Comparison of ENCODE assay signal across 12 cellular contexts in genomic region chr6:75747371-75747984, GRCh38. TPM values are rescaled to one million over a fixed set of nuclear protein-coding genes. Genes with fewer than 3 reads are reported as not detected.
DNase-seq lines count a peak whose midpoint lies in the region; ATAC-seq and TF ChIP-seq lines count a peak whose summit lies in the region.
"Had no signal": no experiment of that assay in that cellular context is flagged by ENCODE, and none has a peak within 500 bp of the region (broad histone marks: within the 10 kb centered on the region; RNA-seq: fewer than 3 reads in every experiment).

No MANE protein-coding gene starts in this region.

- no peak for TF ChIP-seq RAD21 in HCT116 (IDR thresholded peaks at IDR 0.05; ENCODE audit: low read depth)

- no peaks in the 10 kb centered on the region for H4K20me1 ChIP-seq in HCT116 (ENCODE audit: insufficient read depth)

- H3K9ac ChIP-seq in HCT116 (ENCODE audit: low read length), result no peak overlapping the region; the same call in 1 of the 2 replicates

- peaks cover 31% of the 10 kb centered on the region for H3K79me2 ChIP-seq in HCT116 (ENCODE audit: insufficient read depth, low read length)

- intact Hi-C loops in HCT116 (cut with micrococcal nuclease), result no loop called here
- intact Hi-C loops in mucosa of descending colon (cut with DNase I, micrococcal nuclease), result no loop called here

- H3K9me3 ChIP-seq in CD4-positive, CD25-positive, alpha-beta regulatory T cell (ENCODE audit: control insufficient read depth in 2 of 2, low read length in 2 of 2), result no peaks in the 10 kb centered on the region
- H3K9me3 ChIP-seq in HCT116 (ENCODE audit: control insufficient read depth in 1 of 2, insufficient read depth in 1 of 2, low read depth in 1 of 2, low read length in 2 of 2), result no peaks in the 10 kb centered on the region
- no peaks in the 10 kb centered on the region for H3K9me3 ChIP-seq in mucosa of descending colon
- no peaks in the 10 kb centered on the region for H3K9me3 ChIP-seq in T-helper 17 cell (ENCODE audit: control insufficient read depth, low read length, poor library complexity, severe bottlenecking)

- ATAC-seq in CD4-positive, CD25-positive, alpha-beta regulatory T cell (ENCODE audit: low read depth in 2 of 2), result no peak
- no peak for ATAC-seq in HCT116
- ATAC-seq in activated T-helper 17 cell treated with anti-CD3 and anti-CD28 coated beads, Interleukin-2, amount 50 U/mL, for 72 hours (replicated peaks), result no peak
- peak; percentile 26 for ATAC-seq in mucosa of descending colon
- ATAC-seq in HG02973 (IDR thresholded peaks at IDR 0.05; ENCODE audit: unreplicated experiment), result no peak
- ATAC-seq in T-helper 17 cell, result no peak
- ATAC-seq: stimulated activated memory B cell treated with anti-CD40 and anti-IgM and Interleukin-4, amounts not matched to agents 10 μg/mL and 1 μg/mL and 100 μg/mL, for 72 hours had no signal

- H3K36me3 ChIP-seq in CD4-positive, CD25-positive, alpha-beta regulatory T cell (ENCODE audit: control insufficient read depth, insufficient read depth, low read length), result no peaks in the 10 kb centered on the region
- no peaks in the 10 kb centered on the region for H3K36me3 ChIP-seq in HCT116 (ENCODE audit: control insufficient read depth in 1 of 2, insufficient read depth in 2 of 2, low read length in 2 of 2)
- no peaks in the 10 kb centered on the region for H3K36me3 ChIP-seq in mucosa of descending colon (ENCODE audit: low read depth)

- no peak overlapping the region for H3K27ac ChIP-seq in CD4-positive, CD25-positive, alpha-beta regulatory T cell (ENCODE audit: insufficient read depth, low read length, poor library complexity, severe bottlenecking)
- peak overlapping the region; percentile 42; the same call in 1 of the 2 replicates for H3K27ac ChIP-seq in HCT116 (ENCODE audit: low read depth, low read length)

- peak overlapping the region in 3 of 4 donors; percentile 8 to 53 (median 13) for H3K4me3 Mint-ChIP-seq in CD4-positive, CD25-positive, alpha-beta regulatory T cell
- peak overlapping the region; percentile 2 for H3K4me3 Mint-ChIP-seq in activated T-helper 17 cell treated with anti-CD3 and anti-CD28 coated beads, Interleukin-2, amount 50 U/mL, for 72 hours
- H3K4me3 Mint-ChIP-seq in T-helper 17 cell, result no peak overlapping the region

- no TSS peak for BruUV-seq in HCT116 (replicated peaks; lab: Mats Ljungman, UMichigan)

- no peak overlapping the region for H3K4me3 ChIP-seq in CD4-positive, CD25-positive, alpha-beta regulatory T cell (ENCODE audit: low read depth, low read length)
- peak overlapping the region in 1 of 2 experiments; percentile 89; a peak in 1 of 4 replicates for H3K4me3 ChIP-seq in HCT116 (replicated peaks in 1 of 2; ENCODE audit: low read depth in 1 of 2, low read length in 2 of 2)
- H3K4me3 ChIP-seq in mucosa of descending colon, result no peak overlapping the region

- peaks cover 5 to 12% (median 9%) of the 10 kb centered on the region in 4 donors for H3K4me1 Mint-ChIP-seq in CD4-positive, CD25-positive, alpha-beta regulatory T cell
- no peaks in the 10 kb centered on the region for H3K4me1 Mint-ChIP-seq in activated T-helper 17 cell treated with anti-CD3 and anti-CD28 coated beads, Interleukin-2, amount 50 U/mL, for 72 hours
- peaks cover 2% of the 10 kb centered on the region for H3K4me1 Mint-ChIP-seq in T-helper 17 cell

- TF ChIP-seq POLR2A in HCT116 (IDR thresholded peaks at IDR 0.05; ENCODE audit: borderline replicate concordance, extremely low read depth, insufficient read depth, insufficient read length), result no peak

- H3K4me1 ChIP-seq in CD4-positive, CD25-positive, alpha-beta regulatory T cell (ENCODE audit: control insufficient read depth, insufficient read depth, low read length, poor library complexity, severe bottlenecking), result peaks cover 15% of the 10 kb centered on the region
- H3K4me1 ChIP-seq in HCT116 (ENCODE audit: control insufficient read depth in 1 of 2, insufficient read depth in 2 of 2, low read length in 2 of 2), result peaks cover 41 to 49% of the 10 kb centered on the region in 2 experiments
- H3K4me1 ChIP-seq in mucosa of descending colon (ENCODE audit: low read depth), result peaks cover 6% of the 10 kb centered on the region

- no peak overlapping the region for H3K27ac Mint-ChIP-seq in CD4-positive, CD25-positive, alpha-beta regulatory T cell
- H3K27ac Mint-ChIP-seq in activated T-helper 17 cell treated with anti-CD3 and anti-CD28 coated beads, Interleukin-2, amount 50 U/mL, for 72 hours, result no peak overlapping the region
- no peak overlapping the region for H3K27ac Mint-ChIP-seq in T-helper 17 cell
- H3K27ac Mint-ChIP-seq: activated CD4-positive, alpha-beta memory T cell treated with anti-CD3 and anti-CD28 coated beads, Interleukin-2, amount 10 ng/mL, durations not matched to agents 7 days and 5 days; activated naive CD4-positive, alpha-beta T cell treated with anti-CD3 and anti-CD28 coated beads for 36 hours; stimulated activated memory B cell treated with anti-CD40 and anti-IgM and Interleukin-4, amounts not matched to agents 10 μg/mL and 1 μg/mL and 100 μg/mL, for 72 hours had no signal

- CTCF ChIA-PET in HCT116 (lab: Charles Lee), result no interaction called here

- H3K36me3 Mint-ChIP-seq in CD4-positive, CD25-positive, alpha-beta regulatory T cell, result no peaks in the 10 kb centered on the region
- no peaks in the 10 kb centered on the region for H3K36me3 Mint-ChIP-seq in activated T-helper 17 cell treated with anti-CD3 and anti-CD28 coated beads, Interleukin-2, amount 50 U/mL, for 72 hours (ENCODE audit: low read depth)
- H3K36me3 Mint-ChIP-seq in T-helper 17 cell (ENCODE audit: low read depth), result no peaks in the 10 kb centered on the region
- H3K36me3 Mint-ChIP-seq: stimulated activated memory B cell treated with anti-CD40 and anti-IgM and Interleukin-4, amounts not matched to agents 10 μg/mL and 1 μg/mL and 100 μg/mL, for 72 hours had no signal

- DNase-seq in CD4-positive, CD25-positive, alpha-beta regulatory T cell, result no peak
- DNase-seq in HCT116 (ENCODE audit: low read depth, low spot score), result no peak
- DNase-seq in mucosa of descending colon, result peak in 1 of 3 donors; percentile 62
- DNase-seq in HCEC 1CT, result no peak
- DNase-seq in CD1c-positive myeloid dendritic cell (ENCODE audit: extremely low spot score), result no peak
- no peak for DNase-seq in T-helper 17 cell
- DNase-seq: activated CD4-positive, alpha-beta memory T cell treated with anti-CD3 and anti-CD28 coated beads, Interleukin-2, amount 10 ng/mL, durations not matched to agents 7 days and 5 days; activated naive CD4-positive, alpha-beta T cell treated with anti-CD3 and anti-CD28 coated beads for 36 hours; NCI-H2171 treated with DMSO at 0.1 percent for 48 hours had no signal

- POLR2A ChIA-PET in HCT116 (lab: Charles Lee), result no interaction called here

- peaks cover 0 to 2% (median 0%) of the 10 kb centered on the region in 7 donors for H3K9me3 Mint-ChIP-seq in CD4-positive, CD25-positive, alpha-beta regulatory T cell
- no peaks in the 10 kb centered on the region for H3K9me3 Mint-ChIP-seq in activated T-helper 17 cell treated with anti-CD3 and anti-CD28 coated beads, Interleukin-2, amount 50 U/mL, for 72 hours
- H3K9me3 Mint-ChIP-seq: activated CD4-positive, alpha-beta memory T cell treated with anti-CD3 and anti-CD28 coated beads, Interleukin-2, amount 10 ng/mL, durations not matched to agents 7 days and 5 days; activated naive CD4-positive, alpha-beta T cell treated with anti-CD3 and anti-CD28 coated beads for 36 hours; stimulated activated memory B cell treated with anti-CD40 and anti-IgM and Interleukin-4, amounts not matched to agents 10 μg/mL and 1 μg/mL and 100 μg/mL, for 72 hours had no signal

- H3K27me3 Mint-ChIP-seq in CD4-positive, CD25-positive, alpha-beta regulatory T cell, result peaks cover 73% of the 10 kb centered on the region
- H3K27me3 Mint-ChIP-seq in activated T-helper 17 cell treated with anti-CD3 and anti-CD28 coated beads, Interleukin-2, amount 50 U/mL, for 72 hours, result peaks cover 17% of the 10 kb centered on the region
- peaks cover 26% of the 10 kb centered on the region for H3K27me3 Mint-ChIP-seq in T-helper 17 cell

- RAD21 ChIA-PET in HCT116 (lab: Charles Lee; ENCODE audit: low non-redundant PET in 1 of 2, low total read pairs in 2 of 2, uncharacterized antibody in 2 of 2, unreplicated experiment in 2 of 2), result no interaction called here

- no peaks in the 10 kb centered on the region for H3K9me2 ChIP-seq in HCT116 (ENCODE audit: insufficient read depth)

- H3K4me2 ChIP-seq in HCT116 (ENCODE audit: low read length), result peak overlapping the region; percentile 93

- no peak for TF ChIP-seq CTCF in HCT116 (IDR thresholded peaks at IDR 0.05 in 2 of 3, conservative IDR thresholded peaks at IDR 0.05 in 1 of 3; ENCODE audit: borderline replicate concordance in 1 of 3, insufficient read depth in 1 of 3, low read depth in 2 of 3, low read length in 2 of 3)
- TF ChIP-seq CTCF in mucosa of descending colon (IDR thresholded peaks at IDR 0.05), result no peak

- peak overlapping the region; percentile 69 for H2AFZ ChIP-seq in HCT116 (ENCODE audit: low read depth, low read length, poor library complexity, severe bottlenecking)

- peaks cover 35% of the 10 kb centered on the region for H3K27me3 ChIP-seq in CD4-positive, CD25-positive, alpha-beta regulatory T cell (ENCODE audit: control insufficient read depth, insufficient read depth, low read length)
- H3K27me3 ChIP-seq in HCT116 (ENCODE audit: insufficient read depth, low read length), result no peaks in the 10 kb centered on the region

RNA-seq across cellular contexts. Expression of gene MYO6, which starts 1.6 kb away (rescaled TPM):
- total RNA-seq in CD4-positive, CD25-positive, alpha-beta regulatory T cell, result 0.57 TPM
- polyA plus RNA-seq in CD4-positive, CD25-positive, alpha-beta regulatory T cell, result 1 to 10 TPM in 1 of 4 donors, under 1 TPM in 3; 0.07 to 1.6 (median 0.70) TPM
- total RNA-seq in HCT116 (2021; ENCODE audit: unreplicated experiment) (44.1 TPM), mucosa of descending colon (10 to 100 TPM; 37.6 to 69.2 (median 59.7) TPM), T-helper 17 cell (1 to 10 TPM; 2.5 to 5.5 TPM)
- 16.3 and 16.7 TPM in 2 replicates for polyA plus RNA-seq in HCT116 (2012)
- total RNA-seq in activated T-helper 17 cell treated with anti-CD3 and anti-CD28 coated beads, Interleukin-2, amount 50 U/mL, for 72 hours, result 1 to 10 TPM; 3.2 to 4.0 TPM
